Comparison of ENCODE assay signal across 1 cellular context in the genomic region with DNA sequence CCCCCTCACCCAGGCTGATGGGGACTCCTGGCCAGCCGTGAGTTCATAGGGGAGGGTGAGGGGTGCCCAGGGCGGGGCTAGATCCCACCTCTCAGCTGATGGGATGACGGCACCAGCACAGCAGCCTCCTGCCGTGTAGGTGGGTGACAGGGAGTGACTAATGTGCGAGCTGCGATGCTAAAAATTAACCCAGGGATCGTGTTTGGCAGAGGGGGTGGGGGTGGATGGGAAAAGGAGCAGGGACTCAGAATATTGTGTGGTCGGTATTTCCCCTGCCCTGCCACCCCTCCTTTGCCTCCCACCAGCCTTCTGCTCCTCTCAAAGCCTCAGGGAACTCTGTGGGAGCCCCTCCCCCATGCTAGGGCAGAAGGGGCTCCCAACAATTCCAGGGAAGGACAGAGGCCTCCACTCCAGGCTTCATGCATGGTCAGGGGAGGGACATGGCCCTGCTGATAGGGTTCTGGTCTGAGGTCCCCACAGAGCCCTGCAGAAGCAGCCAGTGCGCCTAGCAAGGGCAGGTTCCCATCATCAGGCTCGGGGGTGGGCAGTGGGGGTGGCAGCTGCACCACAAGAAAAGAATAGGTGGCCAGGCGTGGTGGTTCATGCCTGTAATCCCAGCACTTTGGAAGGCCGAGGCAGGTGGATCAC.
TF ChIP-seq lines count a peak whose summit lies in the region.

No MANE protein-coding gene starts in this region.

TF ChIP-seq in H1, 55 proteins besides CTCF, POLR2A, EP300 and RAD21:
- TF ChIP-seq ZNF274 (IDR thresholded peaks at IDR 0.05; ENCODE audit: borderline replicate concordance, extremely low read depth, low read length) (no peak), TEAD4 (IDR thresholded peaks at IDR 0.05; ENCODE audit: low read depth, low read length) (no peak), SRF (IDR thresholded peaks at IDR 0.05; ENCODE audit: low read depth, low read length) (no peak)
